ENCODE assay signal across 9 cellular contexts in genomic region chr1:67524143-67525052, GRCh38.
A peak's percentile ranks its signal among the peaks of the same experiment; 100 is the strongest.
DNase-seq lines count a peak whose midpoint lies in the region; ATAC-seq, FAIRE-seq and TF ChIP-seq lines count a peak whose summit lies in the region.
"Had no signal": no experiment of that assay in that cellular context is flagged by ENCODE, and none has a peak within 500 bp of the region (broad histone marks: within the 10 kb centered on the region; RNA-seq: fewer than 3 reads in every experiment).

No MANE protein-coding gene starts in this region.

- no peak for TF ChIP-seq POLR2A in gastroesophageal sphincter (IDR thresholded peaks at IDR 0.05)
- TF ChIP-seq POLR2A in GM12892 (IDR thresholded peaks at IDR 0.05; ENCODE audit: low read depth, low read length), result no peak

- TF ChIP-seq EP300 in gastroesophageal sphincter (IDR thresholded peaks at IDR 0.05), result no peak

- H3K4me1 ChIP-seq in gastroesophageal sphincter, result no peaks in the 10 kb centered on the region

- no peaks in the 10 kb centered on the region for H3K36me3 ChIP-seq in gastroesophageal sphincter

- no peak overlapping the region for H3K4me3 ChIP-seq in GM12864 (ENCODE audit: low read depth, low read length)
- no peak overlapping the region for H3K4me3 ChIP-seq in epithelial cell of esophagus (ENCODE audit: low read length)
- no peak overlapping the region for H3K4me3 ChIP-seq in retinal pigment epithelial cell (ENCODE audit: low read length)
- H3K4me3 ChIP-seq in gastroesophageal sphincter, result no peak overlapping the region

- no peak for ATAC-seq in gastroesophageal sphincter

- no peak overlapping the region for H3K27ac ChIP-seq in gastroesophageal sphincter

- no peaks in the 10 kb centered on the region for H3K27me3 ChIP-seq in gastroesophageal sphincter

- 52 to 78% methylated on average over 4 to 6 of the region's 7 CpGs for WGBS in gastroesophageal sphincter (ENCODE audit: low coverage in 1 of 2), 2 donors

- TF ChIP-seq CTCF in GM12864 (IDR thresholded peaks at IDR 0.05; ENCODE audit: low read depth, low read length, missing control alignments) (peak; percentile 15), epithelial cell of esophagus (IDR thresholded peaks at IDR 0.05; ENCODE audit: insufficient read depth, low read depth, low read length, missing control alignments) (peak; percentile 43), retinal pigment epithelial cell (conservative IDR thresholded peaks at IDR 0.05; ENCODE audit: low read depth, low read length) (peak; percentile 41), gastroesophageal sphincter (IDR thresholded peaks at IDR 0.05) (no peak)

- DNase-seq in GM12864 (ENCODE audit: low read depth) (no peak), NCI-H2081 treated with DMSO at 0.1 percent for 48 hours (lab: John Stamatoyannopoulos, UW) (peak; percentile 63), epithelial cell of esophagus (ENCODE audit: low read depth) (peak; percentile 82), retinal pigment epithelial cell (ENCODE audit: low read depth) (no peak), GM12892 (ENCODE audit: insufficient read length) (no peak)
- DNase-seq in stimulated activated CD4-positive, alpha-beta T cell treated with anti-CD3 and anti-CD28 coated beads, Interleukin-4, amount 100 ng/mL, for 4 hours, result no peak
- DNase-seq: activated naive CD4-positive, alpha-beta T cell treated with anti-CD3 and anti-CD28 coated beads for 36 hours; Karpas-422 had no signal

- H3K9me3 ChIP-seq in gastroesophageal sphincter, result no peaks in the 10 kb centered on the region

- no peak for FAIRE-seq in GM12892 (lab: Jason Lieb, UNC)

Comparison
In these comparisons a context has a peak if more than half of its experiments do, and no peak if none do; other contexts are left out.
1. DNase-seq: peak in NCI-H2081 treated with DMSO at 0.1 percent for 48 hours (single experiment) and epithelial cell of esophagus (single experiment); none in GM12864 (single experiment), retinal pigment epithelial cell (single experiment), stimulated activated CD4-positive, alpha-beta T cell treated with anti-CD3 and anti-CD28 coated beads, Interleukin-4, amount 100 ng/mL, for 4 hours (0 of 2) and GM12892 (single experiment).
2. CTCF ChIP-seq: peak in GM12864 (single experiment), epithelial cell of esophagus (single experiment) and retinal pigment epithelial cell (single experiment); none in gastroesophageal sphincter (0 of 4).